In the genomic region with DNA sequence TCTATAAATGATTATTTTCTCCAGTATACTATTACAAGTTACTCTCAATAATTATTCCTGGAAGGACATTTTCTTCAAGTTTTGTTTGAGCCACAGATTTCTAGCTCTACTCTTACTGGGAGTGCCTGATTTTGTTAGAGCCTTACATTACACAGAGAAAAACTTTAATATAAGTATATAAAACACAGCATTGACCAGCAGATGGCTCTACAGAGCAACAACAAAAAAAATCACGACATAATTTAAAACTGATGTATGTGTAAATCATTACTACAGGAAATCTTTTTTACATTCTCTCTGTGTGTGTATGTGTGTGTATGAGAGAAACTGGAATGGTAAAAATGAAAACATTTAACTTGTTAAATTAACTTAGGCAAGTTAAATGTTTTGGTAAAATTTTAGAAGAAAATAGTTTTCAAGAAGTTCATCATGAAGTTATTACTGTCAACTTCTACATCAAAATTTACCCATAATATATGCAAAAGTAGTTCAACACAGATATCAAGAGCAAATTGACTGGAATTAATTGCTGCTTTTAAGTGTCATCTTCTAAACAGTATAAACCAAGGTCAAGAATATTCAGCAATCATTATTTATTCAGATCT, we compare ENCODE assay signal across 8 cellular contexts.
DNase-seq lines count a peak whose midpoint lies in the region; ATAC-seq, FAIRE-seq and TF ChIP-seq lines count a peak whose summit lies in the region.

No MANE protein-coding gene starts in this region.

- FAIRE-seq in GM12891 (lab: Jason Lieb, UNC) = no peak

- H3K4me3 ChIP-seq in BJ (ENCODE audit: low read depth, low read length) (no peak overlapping the region), choroid plexus epithelial cell (ENCODE audit: low read depth, low read length) (no peak overlapping the region)

- TF ChIP-seq POLR2A in GM12891 (IDR thresholded peaks at IDR 0.05; ENCODE audit: low read depth, low read length) = no peak

- CTCF ChIA-PET in BJ (lab: Yijun Ruan, JAX) = interaction anchor here (1.0 to 3.4 kb wide), 8 partner anchors 12 to 204 kb away, joined by 3 to 28 read pairs (median 3); partner anchors contain the start of gene UGP2

- POLR2A ChIA-PET in BJ (lab: Charles Lee) = interaction anchor here (0.7 kb wide), 1 partner anchor 103 kb away, joined by 4 read pairs; the partner anchor contains the start of gene MDH1

- TF ChIP-seq CTCF in BJ (IDR thresholded peaks at IDR 0.05; ENCODE audit: insufficient read depth, low read depth, low read length) (peak; percentile 45), choroid plexus epithelial cell (conservative IDR thresholded peaks at IDR 0.05; ENCODE audit: low read depth, low read length) (peak; percentile 48)

- no peaks in the 10 kb centered on the region for H3K27me3 ChIP-seq in BJ (ENCODE audit: control insufficient read depth, insufficient read depth, low read length)

- no peak for ATAC-seq in GM21825 (IDR thresholded peaks at IDR 0.05; ENCODE audit: unreplicated experiment)

- H3K36me3 ChIP-seq in BJ (ENCODE audit: control insufficient read depth, insufficient read depth, low read length) = no peaks in the 10 kb centered on the region

- DNase-seq in BJ (ENCODE audit: low read depth) (peak; percentile 29), GM12891 (ENCODE audit: insufficient read length, low spot score) (peak; percentile 18), NCI-H526 treated with DMSO at 0.1 percent for 48 hours (lab: John Stamatoyannopoulos, UW) (peak; percentile 32), choroid plexus epithelial cell (ENCODE audit: low read depth) (peak; percentile 71), lung microvascular endothelial cell (ENCODE audit: low read depth in 2 of 2) (peak; percentile 63 to 77), HPDE6-E6E7 (ENCODE audit: extremely low spot score) (no peak)
- DNase-seq in stimulated activated CD4-positive, alpha-beta T cell treated with anti-CD3 and anti-CD28 coated beads, Interleukin-12 subunit alpha, Interleukin-12 subunit beta, amount 100 ng/mL, for 4 hours = no peak

TF ChIP-seq in GM12891, 5 proteins besides CTCF, POLR2A, EP300 and RAD21:
- TF ChIP-seq PAX5 (IDR thresholded peaks at IDR 0.05; ENCODE audit: insufficient read depth, low read length, severe bottlenecking) (no peak), SPI1 (IDR thresholded peaks at IDR 0.05; ENCODE audit: low read depth, low read length) (no peak), POLR2AphosphoS5 (IDR thresholded peaks at IDR 0.05; ENCODE audit: low read depth, low read length) (no peak), TAF1 (IDR thresholded peaks at IDR 0.05; ENCODE audit: low read depth, low read length) (no peak), POU2F2 (IDR thresholded peaks at IDR 0.05; ENCODE audit: low read depth, low read length) (no peak)

Comparison
In these comparisons a context has a peak if more than half of its experiments do, and no peak if none do; other contexts are left out.
1. DNase-seq: peak in BJ (single experiment), GM12891 (single experiment), NCI-H526 treated with DMSO at 0.1 percent for 48 hours (single experiment), choroid plexus epithelial cell (single experiment) and lung microvascular endothelial cell (2 of 2); none in stimulated activated CD4-positive, alpha-beta T cell treated with anti-CD3 and anti-CD28 coated beads, Interleukin-12 subunit alpha, Interleukin-12 subunit beta, amount 100 ng/mL, for 4 hours (single experiment) and HPDE6-E6E7 (single experiment).